ENCODE assay signal across 10 cellular contexts in genomic region chr1:16770144-16770736, GRCh38. TPM values are rescaled to one million over a fixed set of nuclear protein-coding genes. Genes with fewer than 3 reads are reported as not detected.
DNase-seq lines count a peak whose midpoint lies in the region; ATAC-seq and TF ChIP-seq lines count a peak whose summit lies in the region.
"Not testable (repeated sequence)": the region's sequence is repeated elsewhere in the genome, so short reads cannot be mapped to it uniquely, and the experiment has no call there.
"Had no signal": no experiment of that assay in that cellular context is flagged by ENCODE, and none has a peak within 500 bp of the region (broad histone marks: within the 10 kb centered on the region; RNA-seq: fewer than 3 reads in every experiment).

No MANE protein-coding gene starts in this region.

- not testable (repeated sequence) for ATAC-seq in left lobe of liver

- not testable (repeated sequence) for H3K4me1 ChIP-seq in SK-N-SH (ENCODE audit: control insufficient read depth in 1 of 2, insufficient read depth in 2 of 2, low read depth in 1 of 2, low read length in 1 of 2)

- WGBS in SK-N-SH (ENCODE audit: low lambda C conversion rate) = 15% methylated on average over 5 of the region's 5 CpGs

- TF ChIP-seq CTCF in SK-N-SH (IDR thresholded peaks at IDR 0.05); cardiac fibroblast (IDR thresholded peaks at IDR 0.05; ENCODE audit: low read depth, low read length): not testable (repeated sequence)

- H2AFZ ChIP-seq in SK-N-SH (ENCODE audit: low read depth) = not testable (repeated sequence)

- H3K36me3 ChIP-seq in SK-N-SH (replicated peaks in 1 of 2; ENCODE audit: control insufficient read depth in 1 of 2, insufficient read depth in 2 of 2, low read length in 1 of 2) = not testable (repeated sequence)

- H3K27ac ChIP-seq in SK-N-SH (ENCODE audit: low read depth in 2 of 2, low read length in 1 of 2) = not testable (repeated sequence)

- POLR2A ChIA-PET in SK-N-SH (lab: Yijun Ruan, JAX) = not testable (repeated sequence)

- not testable (repeated sequence) for H3K9ac ChIP-seq in SK-N-SH

- CTCF ChIA-PET in SK-N-SH (lab: Yijun Ruan, JAX) = not testable (repeated sequence)

- H3K27me3 ChIP-seq in SK-N-SH (ENCODE audit: insufficient read depth) = not testable (repeated sequence)

- not testable (repeated sequence) for TF ChIP-seq RAD21 in Ishikawa (IDR thresholded peaks at IDR 0.05; ENCODE audit: low read depth); SK-N-SH (IDR thresholded peaks at IDR 0.05; ENCODE audit: low read length)

- TF ChIP-seq EP300 in Ishikawa (IDR thresholded peaks at IDR 0.05; ENCODE audit: borderline replicate concordance); SK-N-SH (IDR thresholded peaks at IDR 0.05; ENCODE audit: borderline replicate concordance in 1 of 2, low read depth in 1 of 2, low read length in 1 of 2): not testable (repeated sequence)

- H3K9me3 ChIP-seq in SK-N-SH = not testable (repeated sequence)

- H4K20me1 ChIP-seq in SK-N-SH (ENCODE audit: insufficient read depth) = not testable (repeated sequence)

- DNase-seq in A172 (ENCODE audit: low spot score) (peak; percentile 52), GM04503 (ENCODE audit: low read depth) (peak; percentile 50), cardiac fibroblast (ENCODE audit: low read depth in 2 of 2) (peak; percentile 86 to 91), fibroblast of the conjunctiva (ENCODE audit: low read depth) (peak; percentile 71), left lobe of liver (ENCODE audit: low spot score) (peak; percentile 28), retina (peak; percentile 0)
- DNase-seq in SK-N-SH = not testable (repeated sequence)

- not testable (repeated sequence) for H3K4me3 ChIP-seq in SK-N-SH (ENCODE audit: low read depth in 2 of 2, low read length in 1 of 2); cardiac fibroblast (replicated peaks in 1 of 2; ENCODE audit: low read depth in 2 of 2, low read length in 2 of 2)

- H3K4me2 ChIP-seq in SK-N-SH = not testable (repeated sequence)

- H3F3A ChIP-seq in SK-N-SH (replicated peaks; ENCODE audit: insufficient read depth) = not testable (repeated sequence)

- H3K79me2 ChIP-seq in SK-N-SH (ENCODE audit: insufficient read depth) = not testable (repeated sequence)

- not testable (repeated sequence) for H3K9me2 ChIP-seq in SK-N-SH

TF ChIP-seq in Ishikawa, 13 proteins besides CTCF, POLR2A, EP300 and RAD21:
- 0 out of 2 replicates have a peak, but pooled peaks have one; percentile 17 for TF ChIP-seq TCF12 (IDR thresholded peaks at IDR 0.05; ENCODE audit: low read depth)

TF ChIP-seq in SK-N-SH, 30 proteins besides CTCF, POLR2A, EP300 and RAD21:
- peak; percentile 62; the same call in 1 of the 2 replicates for TF ChIP-seq MAX (IDR thresholded peaks at IDR 0.05; ENCODE audit: low read depth)
- TF ChIP-seq JUND (IDR thresholded peaks at IDR 0.05) = peak; percentile 73
- peak; percentile 82 for TF ChIP-seq PBX3 (IDR thresholded peaks at IDR 0.05)
- 0 out of 2 replicates have a peak, but pooled peaks have one; percentile 59 for TF ChIP-seq TCF12 (IDR thresholded peaks at IDR 0.05)
- peak; percentile 76 for TF ChIP-seq NFIC (IDR thresholded peaks at IDR 0.05; ENCODE audit: borderline replicate concordance)
- TF ChIP-seq FOSL2 (IDR thresholded peaks at IDR 0.05; ENCODE audit: borderline replicate concordance, low read depth) = peak; percentile 69
- 0 out of 2 replicates have a peak, but pooled peaks have one; percentile 39 for TF ChIP-seq ZBTB33 (IDR thresholded peaks at IDR 0.05; ENCODE audit: borderline replicate concordance, low read depth)

RNA-seq across cellular contexts. Expression of gene RNU1-4, which starts 29.9 kb away (rescaled TPM):
- total RNA-seq in A172 (2014; rRNA removed; shearing (Covaris generic)) = under 0.01 and 255 TPM in 2 replicates
- polyA plus RNA-seq in SK-N-SH (2012; rRNA removed) = not detected in 2 replicates
- not detected in 2 replicates for polyA plus RNA-seq in SK-N-SH (2012; cell fraction: cytosol; rRNA removed)
- polyA plus RNA-seq in SK-N-SH (2012; cell fraction: nucleus; rRNA removed) = not detected in 2 replicates
- 1,159 TPM for total RNA-seq in left lobe of liver
- polyA plus RNA-seq: CD14-positive monocyte, urinary bladder had no signal
